8 cellular contexts compared by ENCODE assay signal in genomic region chrX:69093960-69094935, GRCh38.
A peak's percentile ranks its signal among the peaks of the same experiment; 100 is the strongest.
DNase-seq lines count a peak whose midpoint lies in the region; ATAC-seq and TF ChIP-seq lines count a peak whose summit lies in the region.

No MANE protein-coding gene starts in this region.

- H3K4me2 ChIP-seq in OCI-LY7 (ENCODE audit: low read length) = no peak overlapping the region

- no peak overlapping the region for H3K4me3 ChIP-seq in OCI-LY7 (ENCODE audit: low read depth, low read length, poor library complexity, severe bottlenecking)

- DNase-seq in activated CD8-positive, alpha-beta memory T cell treated with anti-CD3 and anti-CD28 coated beads for 24 hours = peak; percentile 65
- DNase-seq in activated CD8-positive, alpha-beta memory T cell treated with anti-CD3 and anti-CD28 coated beads, Interleukin-2, amount 50 U/mL, for 48 hours = no peak
- DNase-seq in OCI-LY7 (ENCODE audit: low spot score) = peak; percentile 52
- peak; percentile 58 for DNase-seq in astrocyte of the hippocampus (ENCODE audit: low read depth, low spot score)
- DNase-seq in iPS-NIHi11 (ENCODE audit: low spot score) = peak; percentile 75
- peak; percentile 0 to 7 for DNase-seq in stimulated activated CD4-positive, alpha-beta T cell treated with anti-CD3 and anti-CD28 coated beads, Interleukin-4, amount 100 ng/mL, for 4 hours
- DNase-seq in UCSD-AML1 (lab: John Stamatoyannopoulos, UW; ENCODE audit: unreplicated experiment) = no peak

- POLR2A ChIA-PET in OCI-LY7 (lab: Charles Lee) = no interaction called here

- H3K36me3 ChIP-seq in OCI-LY7 (ENCODE audit: insufficient read depth, low read length) = no peaks in the 10 kb centered on the region

- BruUV-seq in OCI-LY7 (replicated peaks; lab: Mats Ljungman, UMichigan) = no TSS peak

- peak; percentile 70 for TF ChIP-seq CTCF in OCI-LY7 (conservative IDR thresholded peaks at IDR 0.05; ENCODE audit: low read length)

- intact Hi-C loops in OCI-LY7 (cut with micrococcal nuclease; ENCODE audit: unreplicated experiment) = loop anchor here (2.0 kb wide), 1 partner anchor 129 kb away; no protein-coding TSS in a partner anchor

- no peaks in the 10 kb centered on the region for H3K9me2 ChIP-seq in OCI-LY7 (ENCODE audit: insufficient read depth, low read length)

- H3K9me3 ChIP-seq in OCI-LY7 (ENCODE audit: low read length) = no peaks in the 10 kb centered on the region

- no peak overlapping the region for H2AFZ ChIP-seq in OCI-LY7 (ENCODE audit: low read length)

- no peaks in the 10 kb centered on the region for H3K4me1 ChIP-seq in OCI-LY7 (ENCODE audit: insufficient read depth, low read length, poor library complexity, severe bottlenecking)

- H4K20me1 ChIP-seq in OCI-LY7 (ENCODE audit: insufficient read depth, low read length) = no peaks in the 10 kb centered on the region

- H3K27ac ChIP-seq in OCI-LY7 (ENCODE audit: low read depth, low read length, poor library complexity, severe bottlenecking) = no peak overlapping the region

- CTCF ChIA-PET in OCI-LY7 (lab: Charles Lee; ENCODE audit: unreplicated experiment) = no interaction called here

- no peaks in the 10 kb centered on the region for H3K79me2 ChIP-seq in OCI-LY7 (ENCODE audit: insufficient read depth, low read depth, low read length)

- ATAC-seq in HG03175 (IDR thresholded peaks at IDR 0.05; ENCODE audit: unreplicated experiment) = peak; percentile 62

Comparison
In these comparisons a context has a peak if more than half of its experiments do, and no peak if none do; other contexts are left out.
1. DNase-seq: peak in activated CD8-positive, alpha-beta memory T cell treated with anti-CD3 and anti-CD28 coated beads for 24 hours (single experiment), OCI-LY7 (single experiment), astrocyte of the hippocampus (single experiment), iPS-NIHi11 (single experiment) and stimulated activated CD4-positive, alpha-beta T cell treated with anti-CD3 and anti-CD28 coated beads, Interleukin-4, amount 100 ng/mL, for 4 hours (2 of 2); none in activated CD8-positive, alpha-beta memory T cell treated with anti-CD3 and anti-CD28 coated beads, Interleukin-2, amount 50 U/mL, for 48 hours (single experiment) and UCSD-AML1 (single experiment).